ENCODE assay signal across 14 cellular contexts in the genomic region with DNA sequence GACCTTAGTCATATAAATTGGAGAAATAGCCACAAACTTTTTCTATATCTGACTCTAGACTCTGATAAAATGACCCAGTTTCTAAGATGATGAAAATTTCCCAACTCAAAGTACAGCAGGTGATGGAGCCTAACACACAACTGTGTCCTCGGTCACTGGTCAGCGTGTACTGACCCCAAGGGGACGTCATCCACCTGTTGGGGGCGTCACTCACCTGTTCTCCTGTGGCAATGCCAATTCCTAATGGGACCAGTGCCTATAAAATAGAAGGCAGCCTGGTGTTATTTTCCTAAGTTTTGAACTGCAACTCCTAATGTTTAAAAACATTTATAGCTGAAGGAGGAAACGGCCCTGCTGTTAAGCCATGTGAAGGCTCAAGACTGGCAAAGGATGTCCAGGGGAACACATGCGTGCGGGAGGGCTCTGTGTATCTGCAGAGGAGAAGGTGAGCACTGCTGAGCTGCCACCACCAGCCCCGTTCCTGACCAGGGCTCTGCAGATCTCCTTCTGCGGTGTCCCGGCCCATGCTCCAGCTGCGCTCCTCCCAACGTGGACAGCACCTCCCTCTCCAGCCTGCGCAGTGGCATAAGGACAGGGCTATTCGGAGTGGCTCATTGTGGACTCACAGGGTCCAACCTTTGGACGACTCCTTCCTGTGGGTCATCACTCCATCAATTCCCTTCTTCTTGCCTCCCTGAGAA. TPM values are rescaled to one million over a fixed set of nuclear protein-coding genes. Genes with fewer than 3 reads are reported as not detected.
DNase-seq lines count a peak whose midpoint lies in the region; ATAC-seq and TF ChIP-seq lines count a peak whose summit lies in the region.
"Had no signal": no experiment of that assay in that cellular context is flagged by ENCODE, and none has a peak within 500 bp of the region (broad histone marks: within the 10 kb centered on the region; RNA-seq: fewer than 3 reads in every experiment).

No MANE protein-coding gene starts in this region.

- no peaks in the 10 kb centered on the region for H3K9me3 ChIP-seq in PC-3 (ENCODE audit: low read length)
- H3K9me3 ChIP-seq: MG63 had no signal

- H3K27me3 Mint-ChIP-seq in activated CD4-positive, alpha-beta memory T cell treated with anti-CD3 and anti-CD28 coated beads, Interleukin-2, amount 10 ng/mL, durations not matched to agents 7 days and 5 days: no peaks in the 10 kb centered on the region
- H3K27me3 Mint-ChIP-seq in activated CD4-positive, alpha-beta memory T cell treated with anti-CD3 and anti-CD28 coated beads for 36 hours: no peaks in the 10 kb centered on the region

- H3K27me3 ChIP-seq in PC-3 (ENCODE audit: low read length) (no peaks in the 10 kb centered on the region), dorsolateral prefrontal cortex (peaks cover 0 to 3% (median 0%) of the 10 kb centered on the region in 45 donors)
- H3K27me3 ChIP-seq: MG63 had no signal

- no peak overlapping the region for H3K4me3 Mint-ChIP-seq in activated CD4-positive, alpha-beta memory T cell treated with anti-CD3 and anti-CD28 coated beads, Interleukin-2, amount 10 ng/mL, durations not matched to agents 7 days and 5 days
- H3K4me3 Mint-ChIP-seq in activated CD4-positive, alpha-beta memory T cell treated with anti-CD3 and anti-CD28 coated beads for 36 hours: no peak overlapping the region
- H3K4me3 Mint-ChIP-seq in stimulated activated effector memory CD8-positive, alpha-beta T cell treated with anti-CD3 and anti-CD28 coated beads, Interleukin-12 subunit alpha, Interleukin-12 subunit beta, amount 100 ng/mL, for 72 hours: no peak overlapping the region
- H3K4me3 Mint-ChIP-seq: HFFc6 had no signal

- no peaks in the 10 kb centered on the region for H3K79me2 ChIP-seq in PC-3 (ENCODE audit: low read length)

- H2AFZ ChIP-seq in PC-3 (ENCODE audit: low read length): no peak overlapping the region

- 0 out of 2 replicates have a peak overlapping the region, but pooled peaks have one; percentile 21 for H3K4me2 ChIP-seq in PC-3 (ENCODE audit: low read length)

- no peaks in the 10 kb centered on the region for H4K20me1 ChIP-seq in PC-3 (ENCODE audit: low read length)

- peaks cover 36% of the 10 kb centered on the region for H3K36me3 ChIP-seq in PC-3 (ENCODE audit: low read depth, low read length)

- no peak for ATAC-seq in PC-3
- ATAC-seq in stimulated activated effector memory CD8-positive, alpha-beta T cell treated with anti-CD3 and anti-CD28 coated beads, Interleukin-12 subunit alpha, Interleukin-12 subunit beta, amount 100 ng/mL, for 72 hours: no peak

- no peak overlapping the region for H3K9ac ChIP-seq in PC-3 (ENCODE audit: low read length)

- no peaks in the 10 kb centered on the region for H3K9me3 Mint-ChIP-seq in activated CD4-positive, alpha-beta memory T cell treated with anti-CD3 and anti-CD28 coated beads, Interleukin-2, amount 10 ng/mL, durations not matched to agents 7 days and 5 days
- no peaks in the 10 kb centered on the region for H3K9me3 Mint-ChIP-seq in activated CD4-positive, alpha-beta memory T cell treated with anti-CD3 and anti-CD28 coated beads for 36 hours
- H3K9me3 Mint-ChIP-seq in stimulated activated effector memory CD8-positive, alpha-beta T cell treated with anti-CD3 and anti-CD28 coated beads, Interleukin-12 subunit alpha, Interleukin-12 subunit beta, amount 100 ng/mL, for 72 hours: no peaks in the 10 kb centered on the region
- H3K9me3 Mint-ChIP-seq: HFFc6 had no signal

- H3K9me2 ChIP-seq in PC-3 (replicated peaks; ENCODE audit: low read length): no peaks in the 10 kb centered on the region

- intact Hi-C loops in activated CD4-positive, alpha-beta memory T cell treated with anti-CD3 and anti-CD28 coated beads for 36 hours (cut with micrococcal nuclease): no loop called here
- intact Hi-C loops in PC-3 (cut with micrococcal nuclease) (loop anchor here (1.0 kb wide), 1 partner anchor 25 kb away; no protein-coding TSS in a partner anchor), dorsolateral prefrontal cortex (cut with DNase I) (no loop called here)

- H3K36me3 Mint-ChIP-seq in activated CD4-positive, alpha-beta memory T cell treated with anti-CD3 and anti-CD28 coated beads, Interleukin-2, amount 10 ng/mL, durations not matched to agents 7 days and 5 days (ENCODE audit: low read depth): peaks cover 70% of the 10 kb centered on the region
- peaks cover 60% of the 10 kb centered on the region for H3K36me3 Mint-ChIP-seq in activated CD4-positive, alpha-beta memory T cell treated with anti-CD3 and anti-CD28 coated beads for 36 hours
- peaks cover 99% of the 10 kb centered on the region for H3K36me3 Mint-ChIP-seq in stimulated activated effector memory CD8-positive, alpha-beta T cell treated with anti-CD3 and anti-CD28 coated beads, Interleukin-12 subunit alpha, Interleukin-12 subunit beta, amount 100 ng/mL, for 72 hours

- peaks cover 16% of the 10 kb centered on the region for H3F3A ChIP-seq in PC-3 (ENCODE audit: low read length, unreplicated experiment)

- peak overlapping the region; percentile 22 for H3K27ac ChIP-seq in PC-3 (ENCODE audit: low read length)
- peak overlapping the region in 49 of 59 donors; percentile 4 to 85 (median 76) for H3K27ac ChIP-seq in dorsolateral prefrontal cortex

- POLR2A ChIA-PET in activated CD4-positive, alpha-beta memory T cell treated with anti-CD3 and anti-CD28 coated beads, Interleukin-2, amount 10 ng/mL, durations not matched to agents 7 days and 5 days (lab: Charles Lee): interaction anchor here (1.0 to 11.9 kb wide), 3 partner anchors 8 to 31 kb away, joined by 3 to 144 read pairs (median 7); a partner anchor contains a TSS
- POLR2A ChIA-PET in activated CD4-positive, alpha-beta memory T cell treated with anti-CD3 and anti-CD28 coated beads for 36 hours (lab: Charles Lee): interaction anchor here (1.0 kb wide), 2 partner anchors 8 to 34 kb away, joined by 3 read pairs; a partner anchor contains a TSS
- POLR2A ChIA-PET in PC-3 (lab: Charles Lee; ENCODE audit: unreplicated experiment): no interaction called here

- H3K4me3 ChIP-seq in PC-3 (ENCODE audit: low read length) (no peak overlapping the region), dorsolateral prefrontal cortex (peak overlapping the region in 1 of 59 donors; percentile 2)
- H3K4me3 ChIP-seq: MG63 had no signal

- CTCF ChIA-PET in activated CD4-positive, alpha-beta memory T cell treated with anti-CD3 and anti-CD28 coated beads, Interleukin-2, amount 10 ng/mL, durations not matched to agents 7 days and 5 days (lab: Charles Lee): interaction anchor here (1.4 kb wide), 1 partner anchor 54 kb away, joined by 7 read pairs; no protein-coding TSS in a partner anchor
- CTCF ChIA-PET in activated CD4-positive, alpha-beta memory T cell treated with anti-CD3 and anti-CD28 coated beads for 36 hours (lab: Charles Lee): interaction anchor here (0.6 to 1.5 kb wide), 3 partner anchors 109 to 153 kb away, joined by 3 to 4 read pairs (median 3); no protein-coding TSS in a partner anchor
- CTCF ChIA-PET in PC-3 (lab: Charles Lee): interaction anchor here (0.6 to 1.3 kb wide), 3 partner anchors 34 to 55 kb away, joined by 3 to 6 read pairs (median 5); no protein-coding TSS in a partner anchor

- no TSS peak for BruUV-seq in PC-3 (replicated peaks; lab: Mats Ljungman, UMichigan)

- no peak for DNase-seq in activated CD4-positive, alpha-beta memory T cell treated with anti-CD3 and anti-CD28 coated beads, Interleukin-2, amount 10 ng/mL, durations not matched to agents 7 days and 5 days
- DNase-seq in activated CD4-positive, alpha-beta memory T cell treated with anti-CD3 and anti-CD28 coated beads for 36 hours: no peak
- no peak for DNase-seq in PC-3
- peak in 1 of 10 donors; percentile 20 for DNase-seq in dorsolateral prefrontal cortex
- no peak for DNase-seq in stimulated activated effector memory CD8-positive, alpha-beta T cell treated with anti-CD3 and anti-CD28 coated beads, Interleukin-12 subunit alpha, Interleukin-12 subunit beta, amount 100 ng/mL, for 72 hours (ENCODE audit: low spot score in 2 of 2)
- DNase-seq in cerebellum (ENCODE audit: low spot score): no peak
- DNase-seq in AG20443 (ENCODE audit: low spot score): no peak
- DNase-seq in NCI-H2107 treated with DMSO at 0.1 percent for 48 hours (lab: John Stamatoyannopoulos, UW; ENCODE audit: unreplicated experiment): no peak
- DNase-seq: Calu3, DMS79, HFFc6, MG63, NCI-H1092 treated with DMSO at 0.1 percent for 48 hours, NCI-H510A had no signal

- H3K4me1 ChIP-seq in PC-3 (ENCODE audit: insufficient read depth, low read length): peaks cover 21% of the 10 kb centered on the region

- H3K4me1 Mint-ChIP-seq in activated CD4-positive, alpha-beta memory T cell treated with anti-CD3 and anti-CD28 coated beads, Interleukin-2, amount 10 ng/mL, durations not matched to agents 7 days and 5 days: peaks cover 38% of the 10 kb centered on the region
- peaks cover 15% of the 10 kb centered on the region for H3K4me1 Mint-ChIP-seq in activated CD4-positive, alpha-beta memory T cell treated with anti-CD3 and anti-CD28 coated beads for 36 hours (ENCODE audit: low read depth)
- peaks cover 40% of the 10 kb centered on the region for H3K4me1 Mint-ChIP-seq in stimulated activated effector memory CD8-positive, alpha-beta T cell treated with anti-CD3 and anti-CD28 coated beads, Interleukin-12 subunit alpha, Interleukin-12 subunit beta, amount 100 ng/mL, for 72 hours

- TF ChIP-seq CTCF in PC-3 (conservative IDR thresholded peaks at IDR 0.05; ENCODE audit: low read depth, low read length) (no peak), dorsolateral prefrontal cortex (IDR thresholded peaks at IDR 0.05 in 54 of 56, conservative IDR thresholded peaks at IDR 0.05 in 2 of 56; ENCODE audit: low read depth in 1 of 56, partially characterized antibody in 56 of 56) (no peak)

- peak overlapping the region; percentile 44 for H3K27ac Mint-ChIP-seq in activated CD4-positive, alpha-beta memory T cell treated with anti-CD3 and anti-CD28 coated beads, Interleukin-2, amount 10 ng/mL, durations not matched to agents 7 days and 5 days
- no peak overlapping the region for H3K27ac Mint-ChIP-seq in activated CD4-positive, alpha-beta memory T cell treated with anti-CD3 and anti-CD28 coated beads for 36 hours
- peak overlapping the region; percentile 77 for H3K27ac Mint-ChIP-seq in stimulated activated effector memory CD8-positive, alpha-beta T cell treated with anti-CD3 and anti-CD28 coated beads, Interleukin-12 subunit alpha, Interleukin-12 subunit beta, amount 100 ng/mL, for 72 hours
- H3K27ac Mint-ChIP-seq: HFFc6 had no signal

RNA-seq across cellular contexts. Expression of a gene that starts 21.2 kb away (rescaled TPM):
- total RNA-seq in activated CD4-positive, alpha-beta memory T cell treated with anti-CD3 and anti-CD28 coated beads, Interleukin-2, amount 10 ng/mL, durations not matched to agents 7 days and 5 days: 100 to 1,000 TPM; 279 to 288 TPM
- total RNA-seq in activated CD4-positive, alpha-beta memory T cell treated with anti-CD3 and anti-CD28 coated beads for 36 hours: 100 to 1,000 TPM; 281 to 287 TPM
- 63.2 and 69.7 TPM in 2 replicates for total RNA-seq in PC-3 (2014; rRNA removed)
- total RNA-seq in dorsolateral prefrontal cortex: 10 to 100 TPM in 48 of 120 experiments, 1 to 10 TPM in 72; 1.1 to 47.4 (median 8.1) TPM
- 16.2 TPM for total RNA-seq in cerebellum

RNA-seq across cellular contexts. Expression of a gene that starts 33.8 kb away (rescaled TPM):
- total RNA-seq in activated CD4-positive, alpha-beta memory T cell treated with anti-CD3 and anti-CD28 coated beads, Interleukin-2, amount 10 ng/mL, durations not matched to agents 7 days and 5 days: 10 to 100 TPM; 65.3 to 67.1 TPM
- total RNA-seq in activated CD4-positive, alpha-beta memory T cell treated with anti-CD3 and anti-CD28 coated beads for 36 hours: 10 to 100 TPM; 59.1 to 61.2 TPM
- total RNA-seq in PC-3 (2014; rRNA removed) (44.2 and 61.0 TPM in 2 replicates), dorsolateral prefrontal cortex (100 to 1,000 TPM in 7 of 120 experiments, 10 to 100 TPM in 113; 10.5 to 186 (median 42.7) TPM), cerebellum (17.5 TPM)
